In genomic region chr12:62930546-62931425, GRCh38 we compare ENCODE assay signal across 1 cellular context.
TF ChIP-seq lines count a peak whose summit lies in the region.

No MANE protein-coding gene starts in this region.

TF ChIP-seq in H1, 55 proteins besides CTCF, POLR2A, EP300 and RAD21 (continued from another document):
- TF ChIP-seq SP4 (IDR thresholded peaks at IDR 0.05; ENCODE audit: low read length) (no peak), CEBPB (IDR thresholded peaks at IDR 0.05; ENCODE audit: low read depth, low read length) (no peak), RXRA (IDR thresholded peaks at IDR 0.05; ENCODE audit: insufficient read depth, low read depth, low read length) (no peak)
